8 cellular contexts compared by ENCODE assay signal in the genomic region with DNA sequence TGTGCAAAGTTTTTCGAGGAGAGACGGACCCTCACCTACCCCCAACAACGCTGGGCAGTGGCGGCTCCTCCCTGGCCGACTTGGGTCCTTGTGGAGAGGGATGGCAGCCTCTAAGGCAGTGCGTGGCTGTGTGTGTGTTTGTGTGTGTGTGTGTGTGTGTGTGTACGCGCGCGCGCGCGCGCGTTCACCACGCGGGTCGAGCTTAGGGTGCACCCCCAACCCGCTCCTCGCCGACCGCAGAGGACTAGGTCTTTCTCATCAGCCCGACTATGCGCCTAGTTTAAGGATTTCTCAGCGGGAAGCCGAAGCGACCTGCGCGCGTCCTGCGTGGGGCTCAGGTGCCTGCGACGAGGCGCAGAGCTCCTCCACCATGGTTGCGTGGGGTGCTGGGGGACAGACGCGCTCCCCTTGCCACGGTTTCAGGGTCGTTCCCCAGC. TPM values are rescaled to one million over a fixed set of nuclear protein-coding genes. Genes with fewer than 3 reads are reported as not detected.
DNase-seq lines count a peak whose midpoint lies in the region; ATAC-seq and TF ChIP-seq lines count a peak whose summit lies in the region.

No MANE protein-coding gene starts in this region.

- ATAC-seq in activated T-cell treated with anti-CD3 and anti-CD28 coated beads, Interleukin-2, amount 50 U/mL, for 72 hours (replicated peaks in 1 of 2), result peak; percentile 21 to 33
- ATAC-seq in psoas muscle (peak in 3 of 4 donors; percentile 24 to 42 (median 25)), HG03175 (IDR thresholded peaks at IDR 0.05; ENCODE audit: unreplicated experiment) (no peak)

- H3K4me1 ChIP-seq in left ventricle myocardium inferior (peaks cover 68% of the 10 kb centered on the region), psoas muscle (peaks cover 35% of the 10 kb centered on the region)

- peaks cover 63% of the 10 kb centered on the region for H3K27me3 Mint-ChIP-seq in activated T-cell treated with anti-CD3 and anti-CD28 coated beads, Interleukin-2, amount 50 U/mL, for 72 hours (ENCODE audit: low read depth)

- H3K27ac ChIP-seq in left ventricle myocardium inferior (replicated peaks), result peak overlapping the region; percentile 90
- peak overlapping the region; percentile 78 for H3K27ac ChIP-seq in psoas muscle

- H3K4me3 ChIP-seq in left ventricle myocardium inferior (peak overlapping the region; percentile 85), psoas muscle (peak overlapping the region; percentile 76)

- peaks cover 12% of the 10 kb centered on the region for H3K4me1 Mint-ChIP-seq in activated T-cell treated with anti-CD3 and anti-CD28 coated beads, Interleukin-2, amount 50 U/mL, for 72 hours (ENCODE audit: low read depth)

- no peak overlapping the region for H3K27ac Mint-ChIP-seq in activated T-cell treated with anti-CD3 and anti-CD28 coated beads, Interleukin-2, amount 50 U/mL, for 72 hours

- intact Hi-C loops in left ventricle myocardium inferior (cut with micrococcal nuclease) (no loop called here), psoas muscle (cut with DNase I) (loop anchor here (1.0 to 5.0 kb wide), 2 partner anchors 55 to 202 kb away; no protein-coding TSS in a partner anchor)

- peak overlapping the region; percentile 81 to 88 for H3K4me3 Mint-ChIP-seq in activated T-cell treated with anti-CD3 and anti-CD28 coated beads, Interleukin-2, amount 50 U/mL, for 72 hours

- TF ChIP-seq CTCF in left ventricle myocardium inferior (IDR thresholded peaks at IDR 0.05; ENCODE audit: borderline replicate concordance) (no peak), psoas muscle (IDR thresholded peaks at IDR 0.05) (no peak)

- H3K27me3 ChIP-seq in left ventricle myocardium inferior (ENCODE audit: low read depth) (no peaks in the 10 kb centered on the region), psoas muscle (ENCODE audit: insufficient read depth in 3 of 3, low read length in 2 of 3) (no peaks in the 10 kb centered on the region)

- no peaks in the 10 kb centered on the region for H3K36me3 Mint-ChIP-seq in activated T-cell treated with anti-CD3 and anti-CD28 coated beads, Interleukin-2, amount 50 U/mL, for 72 hours (ENCODE audit: insufficient read depth in 2 of 2)

- H3K9me3 ChIP-seq in left ventricle myocardium inferior (replicated peaks), result no peaks in the 10 kb centered on the region
- no peaks in the 10 kb centered on the region for H3K9me3 ChIP-seq in psoas muscle

- WGBS in psoas muscle, 3 donors, result 0 to 1% (median 1%) methylated on average over 31 to 39 of the region's 39 CpGs

- H3K9me3 Mint-ChIP-seq in activated T-cell treated with anti-CD3 and anti-CD28 coated beads, Interleukin-2, amount 50 U/mL, for 72 hours, result no peaks in the 10 kb centered on the region

- DNase-seq in NCI-H1092 treated with DMSO at 0.1 percent for 48 hours (lab: John Stamatoyannopoulos, UW) (peak; percentile 63), NCI-H1092 (lab: John Stamatoyannopoulos, UW) (no peak), left ventricle myocardium inferior (no peak), psoas muscle (peak in 1 of 2 donors; percentile 64), superior temporal gyrus (ENCODE audit: extremely low spot score) (no peak), NCI-H446 (lab: John Stamatoyannopoulos, UW) (no peak)
- DNase-seq in activated T-cell treated with anti-CD3 and anti-CD28 coated beads, Interleukin-2, amount 50 U/mL, for 72 hours, result peak; percentile 11 to 14

- H3K36me3 ChIP-seq in left ventricle myocardium inferior (no peaks in the 10 kb centered on the region), psoas muscle (ENCODE audit: insufficient read depth in 1 of 2, low read depth in 1 of 2) (no peaks in the 10 kb centered on the region)

RNA-seq across cellular contexts. Expression of gene SOX13, which starts 0.9 kb away (rescaled TPM):
- total RNA-seq in activated T-cell treated with anti-CD3 and anti-CD28 coated beads, Interleukin-2, amount 50 U/mL, for 72 hours, result 1 to 10 TPM; 1.9 to 3.9 TPM
- total RNA-seq in left ventricle myocardium inferior, result 13.1 TPM
- total RNA-seq in psoas muscle, result 10 to 100 TPM in 2 of 4 donors, 1 to 10 TPM in 2; 8.5 to 19.6 (median 9.4) TPM
- 10 to 100 TPM in 1 of 3 donors, 1 to 10 TPM in 2; 5.2 to 13.1 (median 9.4) TPM for polyA plus RNA-seq in psoas muscle

Comparison
In these comparisons a context has a peak if more than half of its experiments do, and no peak if none do; other contexts are left out.
1. DNase-seq: peak in NCI-H1092 treated with DMSO at 0.1 percent for 48 hours (single experiment) and activated T-cell treated with anti-CD3 and anti-CD28 coated beads, Interleukin-2, amount 50 U/mL, for 72 hours (2 of 2); none in NCI-H1092 (single experiment), left ventricle myocardium inferior (single experiment), superior temporal gyrus (single experiment) and NCI-H446 (0 of 2).